ENCODE assay signal across 13 cellular contexts in genomic region chr15:68776477-68777270, GRCh38. TPM values are rescaled to one million over a fixed set of nuclear protein-coding genes. Genes with fewer than 3 reads are reported as not detected.
DNase-seq lines count a peak whose midpoint lies in the region; ATAC-seq and TF ChIP-seq lines count a peak whose summit lies in the region.
"Had no signal": no experiment of that assay in that cellular context is flagged by ENCODE, and none has a peak within 500 bp of the region (broad histone marks: within the 10 kb centered on the region; RNA-seq: fewer than 3 reads in every experiment).

No MANE protein-coding gene starts in this region.

- peak; percentile 24 for ATAC-seq in esophagus mucosa
- ATAC-seq: stimulated activated memory B cell treated with anti-CD40 and anti-IgM and Interleukin-4, amounts not matched to agents 10 μg/mL and 1 μg/mL and 100 μg/mL, for 72 hours had no signal

- DNase-seq in Calu3 = no peak
- DNase-seq in SKM-1 treated with dmso at 0.1 percent for 144 hours (lab: John Stamatoyannopoulos, UW; ENCODE audit: unreplicated experiment) = no peak
- DNase-seq in activated CD4-positive, alpha-beta T cell treated with anti-CD3 and anti-CD28 coated beads for 1 hour = no peak
- no peak for DNase-seq in BE2C
- DNase-seq: amniotic stem cell; effector CD4-positive, alpha-beta T cell; pancreas; T-helper 9 cell had no signal

- H3K27ac ChIP-seq in skeletal muscle tissue (ENCODE audit: low read depth, low read length) = peak overlapping the region; percentile 80
- H3K27ac ChIP-seq: pancreas had no signal

- intact Hi-C loops in Calu3 (cut with micrococcal nuclease; ENCODE audit: unreplicated experiment) = no loop called here

- CTCF ChIA-PET in Calu3 (lab: Charles Lee) = no interaction called here

- H3K4me1 ChIP-seq in skeletal muscle tissue (ENCODE audit: control insufficient read depth in 3 of 3, insufficient read depth in 3 of 3, low read length in 3 of 3) = peaks cover 13 to 17% (median 15%) of the 10 kb centered on the region in 3 donors
- H3K4me1 ChIP-seq in BE2C = peaks cover 9% of the 10 kb centered on the region
- H3K4me1 ChIP-seq: pancreas had no signal

- H3K36me3 Mint-ChIP-seq in Calu3 (ENCODE audit: insufficient read depth, unreplicated experiment) = peaks cover 39% of the 10 kb centered on the region

- peaks cover 12% of the 10 kb centered on the region for H3K27me3 Mint-ChIP-seq in Calu3 (ENCODE audit: unreplicated experiment)
- H3K27me3 Mint-ChIP-seq: stimulated activated memory B cell treated with anti-CD40 and anti-IgM and Interleukin-4, amounts not matched to agents 10 μg/mL and 1 μg/mL and 100 μg/mL, for 72 hours had no signal

- H3K9ac ChIP-seq in skeletal muscle tissue (ENCODE audit: low read depth in 1 of 3, low read length in 3 of 3) = no peak overlapping the region

- no TSS peak for BruUV-seq in Calu3 (replicated peaks; lab: Mats Ljungman, UMichigan)

- H3K27ac Mint-ChIP-seq in Calu3 (ENCODE audit: unreplicated experiment) = peak overlapping the region; percentile 0
- H3K27ac Mint-ChIP-seq: stimulated activated memory B cell treated with anti-CD40 and anti-IgM and Interleukin-4, amounts not matched to agents 10 μg/mL and 1 μg/mL and 100 μg/mL, for 72 hours had no signal

- H3K4me1 Mint-ChIP-seq in Calu3 (ENCODE audit: low read depth, unreplicated experiment) = no peaks in the 10 kb centered on the region
- H3K4me1 Mint-ChIP-seq: stimulated activated memory B cell treated with anti-CD40 and anti-IgM and Interleukin-4, amounts not matched to agents 10 μg/mL and 1 μg/mL and 100 μg/mL, for 72 hours had no signal

- no peaks in the 10 kb centered on the region for H3K27me3 ChIP-seq in skeletal muscle tissue (ENCODE audit: control insufficient read depth in 3 of 3, insufficient read depth in 3 of 3, low read length in 3 of 3)
- no peaks in the 10 kb centered on the region for H3K27me3 ChIP-seq in BE2C
- H3K27me3 ChIP-seq: gastroesophageal sphincter, pancreas had no signal

- H3K4me3 ChIP-seq in skeletal muscle tissue (ENCODE audit: low read length in 3 of 3) = no peak overlapping the region
- H3K4me3 ChIP-seq in BE2C (ENCODE audit: low read depth, low read length) = no peak overlapping the region
- H3K4me3 ChIP-seq: gastroesophageal sphincter, pancreas had no signal

- H3K4me3 Mint-ChIP-seq in Calu3 (ENCODE audit: low read depth, unreplicated experiment) = no peak overlapping the region
- H3K4me3 Mint-ChIP-seq: stimulated activated memory B cell treated with anti-CD40 and anti-IgM and Interleukin-4, amounts not matched to agents 10 μg/mL and 1 μg/mL and 100 μg/mL, for 72 hours had no signal

- H3K9me3 ChIP-seq in skeletal muscle tissue (ENCODE audit: control insufficient read depth in 3 of 3, low read length in 3 of 3) (no peaks in the 10 kb centered on the region), BE2C (no peaks in the 10 kb centered on the region)
- H3K9me3 ChIP-seq: gastroesophageal sphincter, pancreas had no signal

- H3K36me3 ChIP-seq in skeletal muscle tissue (ENCODE audit: control insufficient read depth in 3 of 3, insufficient read depth in 3 of 3, low read length in 3 of 3) (peaks cover 18 to 27% (median 22%) of the 10 kb centered on the region in 3 donors), BE2C (peaks cover 31% of the 10 kb centered on the region)

- TF ChIP-seq CTCF in Calu3 (IDR thresholded peaks at IDR 0.05; ENCODE audit: unreplicated experiment) (no peak), BE2C (IDR thresholded peaks at IDR 0.05; ENCODE audit: low read depth, low read length) (no peak)

- H3K9me3 Mint-ChIP-seq in Calu3 (ENCODE audit: low read depth, unreplicated experiment) = peaks cover 4% of the 10 kb centered on the region
- H3K9me3 Mint-ChIP-seq: stimulated activated memory B cell treated with anti-CD40 and anti-IgM and Interleukin-4, amounts not matched to agents 10 μg/mL and 1 μg/mL and 100 μg/mL, for 72 hours had no signal

TF ChIP-seq in PFSK-1, 5 proteins besides CTCF, POLR2A, EP300 and RAD21:
- no peak for TF ChIP-seq REST (IDR thresholded peaks at IDR 0.05; ENCODE audit: insufficient read depth in 1 of 2, low read depth in 2 of 2, low read length in 2 of 2)
- TF ChIP-seq FOXP2 (optimal IDR thresholded peaks at IDR 0.05; ENCODE audit: borderline replicate concordance, extremely low read depth, extremely low read length, insufficient read depth) = no peak
- TF ChIP-seq TAF1 (IDR thresholded peaks at IDR 0.05; ENCODE audit: borderline replicate concordance, insufficient read depth, low read length) = no peak
- TF ChIP-seq POLR2AphosphoS5 (IDR thresholded peaks at IDR 0.05; ENCODE audit: low read depth, low read length) = peak; percentile 42; the same call in 1 of the 2 replicates

RNA-seq across cellular contexts. Expression of gene ANP32A, which starts 44.0 kb away (rescaled TPM):
- 250 and 267 TPM in 2 replicates for total RNA-seq in Calu3 (2022)
- polyA plus RNA-seq in PFSK-1 (2012; ENCODE audit: insufficient read length, low read depth) = 184 TPM
- total RNA-seq in esophagus mucosa = 58.9 TPM
- total RNA-seq in skeletal muscle tissue = 65.2 TPM
- polyA plus RNA-seq in BE2C (2012; ENCODE audit: insufficient read depth, insufficient read length, low read depth) = 347 TPM
